ENCODE assay signal across 8 cellular contexts in genomic region chr5:157816682-157817268, GRCh38. TPM values are rescaled to one million over a fixed set of nuclear protein-coding genes. Genes with fewer than 3 reads are reported as not detected.
DNase-seq lines count a peak whose midpoint lies in the region; ATAC-seq and TF ChIP-seq lines count a peak whose summit lies in the region.

No MANE protein-coding gene starts in this region.

- no peak for TF ChIP-seq POLR2A in transverse colon (IDR thresholded peaks at IDR 0.05)

- H3K27me3 Mint-ChIP-seq in activated CD8-positive, alpha-beta T cell treated with anti-CD3 and anti-CD28 coated beads for 36 hours = no peaks in the 10 kb centered on the region
- no peaks in the 10 kb centered on the region for H3K27me3 Mint-ChIP-seq in activated CD8-positive, alpha-beta T cell treated with anti-CD3 and anti-CD28 coated beads, Interleukin-2, amount 10 ng/mL, durations not matched to agents 7 days and 5 days (ENCODE audit: low read depth)

- H3K4me1 Mint-ChIP-seq in activated CD8-positive, alpha-beta T cell treated with anti-CD3 and anti-CD28 coated beads for 36 hours (ENCODE audit: low read depth) = peaks cover 19% of the 10 kb centered on the region
- H3K4me1 Mint-ChIP-seq in activated CD8-positive, alpha-beta T cell treated with anti-CD3 and anti-CD28 coated beads, Interleukin-2, amount 10 ng/mL, durations not matched to agents 7 days and 5 days (ENCODE audit: low read depth) = peaks cover 24% of the 10 kb centered on the region

- no peak for TF ChIP-seq EP300 in transverse colon (IDR thresholded peaks at IDR 0.05; ENCODE audit: low read depth)

- no peak for DNase-seq in activated CD8-positive, alpha-beta T cell treated with anti-CD3 and anti-CD28 coated beads for 36 hours
- no peak for DNase-seq in activated CD8-positive, alpha-beta T cell treated with anti-CD3 and anti-CD28 coated beads, Interleukin-2, amount 10 ng/mL, durations not matched to agents 7 days and 5 days
- DNase-seq in Panc1 (ENCODE audit: low read depth, low spot score) (no peak), foreskin keratinocyte (peak in 1 of 2 donors; percentile 3), transverse colon (no peak), RPMI8226 (no peak), UCSD-AML1 (lab: John Stamatoyannopoulos, UW; ENCODE audit: unreplicated experiment) (no peak)

- H3K4me1 ChIP-seq in Panc1 (ENCODE audit: control insufficient read depth, insufficient read depth, low read length) (peaks cover 4% of the 10 kb centered on the region; the same call in 1 of the 2 replicates), foreskin keratinocyte (no peaks in the 10 kb centered on the region), transverse colon (peaks cover 8 to 39% (median 17%) of the 10 kb centered on the region in 4 donors)

- H3K9me3 Mint-ChIP-seq in activated CD8-positive, alpha-beta T cell treated with anti-CD3 and anti-CD28 coated beads for 36 hours = no peaks in the 10 kb centered on the region
- no peaks in the 10 kb centered on the region for H3K9me3 Mint-ChIP-seq in activated CD8-positive, alpha-beta T cell treated with anti-CD3 and anti-CD28 coated beads, Interleukin-2, amount 10 ng/mL, durations not matched to agents 7 days and 5 days (ENCODE audit: insufficient read depth)

- H3K9me3 ChIP-seq in Panc1 (ENCODE audit: control insufficient read depth, insufficient read depth, low read depth, low read length) = no peaks in the 10 kb centered on the region
- H3K9me3 ChIP-seq in transverse colon = no peaks in the 10 kb centered on the region

- no TSS peak for BruUV-seq in Panc1 (replicated peaks; lab: Mats Ljungman, UMichigan)

- 41 to 42% methylated on average over 1 of the region's 1 CpG for WGBS in transverse colon (ENCODE audit: low coverage in 1 of 2), 2 donors

- H3K27me3 ChIP-seq in Panc1 (ENCODE audit: control insufficient read depth, insufficient read depth, low read length) (no peaks in the 10 kb centered on the region), foreskin keratinocyte (no peaks in the 10 kb centered on the region), transverse colon (no peaks in the 10 kb centered on the region)

- no peak for ATAC-seq in activated CD8-positive, alpha-beta T cell treated with anti-CD3 and anti-CD28 coated beads for 36 hours
- no peak for ATAC-seq in activated CD8-positive, alpha-beta T cell treated with anti-CD3 and anti-CD28 coated beads, Interleukin-2, amount 10 ng/mL, durations not matched to agents 7 days and 5 days
- ATAC-seq in Panc1 (no peak), foreskin keratinocyte (no peak), GM19455 (IDR thresholded peaks at IDR 0.05; ENCODE audit: unreplicated experiment) (no peak)

- CTCF ChIA-PET in activated CD8-positive, alpha-beta T cell treated with anti-CD3 and anti-CD28 coated beads for 36 hours (lab: Charles Lee) = interaction anchor here (0.6 to 4.4 kb wide), 27 partner anchors 9 to 258 kb away, joined by 3 to 80 read pairs (median 5); partner anchors contain the start of gene CLINT1
- CTCF ChIA-PET in activated CD8-positive, alpha-beta T cell treated with anti-CD3 and anti-CD28 coated beads, Interleukin-2, amount 10 ng/mL, durations not matched to agents 7 days and 5 days (lab: Charles Lee) = interaction anchor here (0.7 to 4.4 kb wide), 15 partner anchors 10 to 259 kb away, joined by 3 to 94 read pairs (median 4); partner anchors contain the start of gene CLINT1
- CTCF ChIA-PET in Panc1 (lab: Charles Lee) = interaction anchor here (1.1 kb wide), 1 partner anchor 132 kb away, joined by 6 read pairs; no protein-coding TSS in a partner anchor

- POLR2A ChIA-PET in activated CD8-positive, alpha-beta T cell treated with anti-CD3 and anti-CD28 coated beads for 36 hours (lab: Charles Lee) = no interaction called here
- POLR2A ChIA-PET in activated CD8-positive, alpha-beta T cell treated with anti-CD3 and anti-CD28 coated beads, Interleukin-2, amount 10 ng/mL, durations not matched to agents 7 days and 5 days (lab: Charles Lee) = no interaction called here
- POLR2A ChIA-PET in Panc1 (lab: Charles Lee) = no interaction called here

- H3K27ac ChIP-seq in Panc1 (ENCODE audit: low read length) (no peak overlapping the region), foreskin keratinocyte (no peak overlapping the region), transverse colon (peak overlapping the region in 1 of 4 donors; percentile 32)

- H3K36me3 ChIP-seq in Panc1 (ENCODE audit: control insufficient read depth, insufficient read depth, low read length) (peaks cover 14% of the 10 kb centered on the region; the same call in 1 of the 2 replicates), transverse colon (peaks cover 0 to 29% (median 15%) of the 10 kb centered on the region in 4 donors)

- no peak overlapping the region for H3K27ac Mint-ChIP-seq in activated CD8-positive, alpha-beta T cell treated with anti-CD3 and anti-CD28 coated beads for 36 hours
- no peak overlapping the region for H3K27ac Mint-ChIP-seq in activated CD8-positive, alpha-beta T cell treated with anti-CD3 and anti-CD28 coated beads, Interleukin-2, amount 10 ng/mL, durations not matched to agents 7 days and 5 days

- intact Hi-C loops in activated CD8-positive, alpha-beta T cell treated with anti-CD3 and anti-CD28 coated beads for 36 hours (cut with micrococcal nuclease) = loop anchor here (1.0 to 5.0 kb wide), 3 partner anchors 101 to 176 kb away; no protein-coding TSS in a partner anchor
- intact Hi-C loops in Panc1 (cut with micrococcal nuclease; ENCODE audit: unreplicated experiment) = no loop called here
- intact Hi-C loops in transverse colon (cut with DNase I; ENCODE audit: low total_unique reads) = loop anchor here (5.0 kb wide), 1 partner anchor 181 kb away; no protein-coding TSS in a partner anchor

- peaks cover 17% of the 10 kb centered on the region for H3K36me3 Mint-ChIP-seq in activated CD8-positive, alpha-beta T cell treated with anti-CD3 and anti-CD28 coated beads for 36 hours (ENCODE audit: low read depth)
- peaks cover 22% of the 10 kb centered on the region for H3K36me3 Mint-ChIP-seq in activated CD8-positive, alpha-beta T cell treated with anti-CD3 and anti-CD28 coated beads, Interleukin-2, amount 10 ng/mL, durations not matched to agents 7 days and 5 days (ENCODE audit: low read depth)

- no peak overlapping the region for H3K4me3 Mint-ChIP-seq in activated CD8-positive, alpha-beta T cell treated with anti-CD3 and anti-CD28 coated beads for 36 hours
- no peak overlapping the region for H3K4me3 Mint-ChIP-seq in activated CD8-positive, alpha-beta T cell treated with anti-CD3 and anti-CD28 coated beads, Interleukin-2, amount 10 ng/mL, durations not matched to agents 7 days and 5 days

- H3K4me3 ChIP-seq in Panc1 (ENCODE audit: low read depth in 2 of 2, low read length in 2 of 2) = no peak overlapping the region
- H3K4me3 ChIP-seq in transverse colon = no peak overlapping the region

- in situ Hi-C loops in Panc1 (cut with HindIII; ENCODE audit: low pct_unique_long_range_greater_than_20kb, low sequenced_read_pairs) = no loop called here
- in situ Hi-C loops in transverse colon (cut with MboI; ENCODE audit: low pct_ligation_motif_present in 1 of 4, low pct_unique_long_range_greater_than_20kb in 1 of 4, low sequenced_read_pairs in 3 of 4) = loop anchor here in 2 of 4 donors (10.0 to 25.0 kb wide), 2 partner anchors 121 to 128 kb away; no protein-coding TSS in a partner anchor

- peak; percentile 84 for TF ChIP-seq CTCF in activated CD8-positive, alpha-beta T cell treated with anti-CD3 and anti-CD28 coated beads for 36 hours (IDR thresholded peaks at IDR 0.05)
- TF ChIP-seq CTCF in Panc1 (IDR thresholded peaks at IDR 0.05) = peak; percentile 52; the same call in 1 of the 2 replicates
- TF ChIP-seq CTCF in foreskin keratinocyte (conservative IDR thresholded peaks at IDR 0.05) = peak; percentile 72
- TF ChIP-seq CTCF in transverse colon (IDR thresholded peaks at IDR 0.05) = peak; percentile 56 to 67 (median 63)

RNA-seq across cellular contexts. Expression of gene CLINT1, which starts 42.2 kb away (rescaled TPM):
- total RNA-seq in activated CD8-positive, alpha-beta T cell treated with anti-CD3 and anti-CD28 coated beads for 36 hours = 10 to 100 TPM; 56.8 to 60.7 TPM
- total RNA-seq in activated CD8-positive, alpha-beta T cell treated with anti-CD3 and anti-CD28 coated beads, Interleukin-2, amount 10 ng/mL, durations not matched to agents 7 days and 5 days = 10 to 100 TPM; 65.7 to 67.2 TPM
- total RNA-seq in Panc1 (2021; ENCODE audit: unreplicated experiment) = 81.6 TPM
- polyA plus RNA-seq in Panc1 (2012; ENCODE audit: insufficient read length) = 56.5 TPM
- total RNA-seq in foreskin keratinocyte = 71.6 and 72.9 TPM in 2 replicates
- polyA plus RNA-seq in foreskin keratinocyte = 20.0 and 23.7 TPM in 2 replicates
- total RNA-seq in transverse colon = 100 to 1,000 TPM in 3 of 4 donors, 10 to 100 TPM in 1; 75.6 to 174 (median 131) TPM
